13 cellular contexts compared by ENCODE assay signal in the genomic region with DNA sequence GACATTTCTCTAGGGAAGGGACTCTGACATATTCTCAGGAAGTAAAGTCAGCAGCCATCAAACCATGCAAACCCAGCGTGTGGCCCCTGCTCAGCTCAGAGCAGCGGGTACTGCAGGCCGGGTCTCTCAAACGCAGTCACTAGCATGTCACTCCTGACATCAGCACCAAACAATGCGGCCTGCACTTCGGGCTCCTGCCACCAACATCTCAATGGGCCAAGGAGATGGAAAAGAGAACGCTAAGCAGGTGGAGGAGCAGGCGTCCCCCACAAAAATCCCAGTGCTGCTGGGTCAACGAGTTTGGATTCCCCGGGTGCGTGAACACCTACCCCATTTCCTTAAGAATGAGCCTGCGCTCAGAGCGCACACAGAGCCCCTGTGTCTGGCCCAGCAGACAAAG.
"Had no signal": no experiment of that assay in that cellular context is flagged by ENCODE, and none has a peak within 500 bp of the region (broad histone marks: within the 10 kb centered on the region; RNA-seq: fewer than 3 reads in every experiment).

No MANE protein-coding gene starts in this region.

- H3K27ac ChIP-seq: parathyroid adenoma, right lobe of liver, tibial artery had no signal

- H3K27me3 ChIP-seq: right lobe of liver, tibial artery had no signal

- H3K27me3 Mint-ChIP-seq: activated CD4-positive, alpha-beta memory T cell treated with anti-CD3 and anti-CD28 coated beads, Interleukin-2, amount 10 ng/mL, durations not matched to agents 7 days and 5 days; activated CD4-positive, alpha-beta T cell treated with anti-CD3 and anti-CD28 coated beads, Interleukin-2, amount 10 ng/mL, durations not matched to agents 24 days and 14 days; activated CD8-positive, alpha-beta memory T cell treated with anti-CD3 and anti-CD28 coated beads, Interleukin-2, amount 10 ng/mL, durations not matched to agents 7 days and 5 days; activated naive CD4-positive, alpha-beta T cell treated with anti-CD3 and anti-CD28 coated beads, Interleukin-2, amount 10 ng/mL, durations not matched to agents 7 days and 5 days; natural killer cell treated with Interleukin-12 subunit alpha and Interleukin-12 subunit beta and Interleukin-15 and Interleukin-18, amount 100 ng/mL, for 72 hours; stimulated activated naive CD8-positive, alpha-beta T cell treated with anti-CD3 and anti-CD28 coated beads, Interleukin-15, amount 100 ng/mL, for 72 hours had no signal

- H3K4me3 ChIP-seq: lung, right lobe of liver, tibial artery had no signal

- H3K27ac Mint-ChIP-seq: natural killer cell treated with Interleukin-12 subunit alpha and Interleukin-12 subunit beta and Interleukin-15 and Interleukin-18, amount 100 ng/mL, for 72 hours had no signal

- H2AFZ ChIP-seq: parathyroid adenoma had no signal

- H3K79me2 ChIP-seq: parathyroid adenoma had no signal

- H3K9me3 ChIP-seq: right lobe of liver, tibial artery had no signal

- H3K4me3 Mint-ChIP-seq: activated CD4-positive, alpha-beta memory T cell treated with anti-CD3 and anti-CD28 coated beads, Interleukin-2, amount 10 ng/mL, durations not matched to agents 7 days and 5 days; activated CD4-positive, alpha-beta T cell treated with anti-CD3 and anti-CD28 coated beads, Interleukin-2, amount 10 ng/mL, durations not matched to agents 24 days and 14 days; activated CD8-positive, alpha-beta memory T cell treated with anti-CD3 and anti-CD28 coated beads, Interleukin-2, amount 10 ng/mL, durations not matched to agents 7 days and 5 days; activated naive CD4-positive, alpha-beta T cell treated with anti-CD3 and anti-CD28 coated beads, Interleukin-2, amount 10 ng/mL, durations not matched to agents 7 days and 5 days; natural killer cell treated with Interleukin-12 subunit alpha and Interleukin-12 subunit beta and Interleukin-15 and Interleukin-18, amount 100 ng/mL, for 72 hours; stimulated activated effector memory CD8-positive, alpha-beta T cell treated with anti-CD3 and anti-CD28 coated beads, Interleukin-12 subunit alpha, Interleukin-12 subunit beta, amount 100 ng/mL, for 72 hours; stimulated activated naive CD8-positive, alpha-beta T cell treated with anti-CD3 and anti-CD28 coated beads, Interleukin-15, amount 100 ng/mL, for 72 hours; T-helper 1 cell treated with Interleukin-12 subunit alpha and Interleukin-12 subunit beta and Interleukin-4 antibody, amounts not matched to agents 30 μg/mL and 1 μg/mL, for 36 hours had no signal

- DNase-seq: cortex of kidney had no signal

- H3K9ac ChIP-seq: parathyroid adenoma had no signal

- H3K9me3 Mint-ChIP-seq: activated CD4-positive, alpha-beta memory T cell treated with anti-CD3 and anti-CD28 coated beads, Interleukin-2, amount 10 ng/mL, durations not matched to agents 7 days and 5 days; activated CD4-positive, alpha-beta T cell treated with anti-CD3 and anti-CD28 coated beads, Interleukin-2, amount 10 ng/mL, durations not matched to agents 24 days and 14 days; natural killer cell treated with Interleukin-12 subunit alpha and Interleukin-12 subunit beta and Interleukin-15 and Interleukin-18, amount 100 ng/mL, for 72 hours; stimulated activated effector memory CD8-positive, alpha-beta T cell treated with anti-CD3 and anti-CD28 coated beads, Interleukin-12 subunit alpha, Interleukin-12 subunit beta, amount 100 ng/mL, for 72 hours had no signal

- H3K4me1 ChIP-seq: parathyroid adenoma had no signal
